15 cellular contexts compared by ENCODE assay signal in genomic region chr12:95574030-95574429, GRCh38. TPM values are rescaled to one million over a fixed set of nuclear protein-coding genes. Genes with fewer than 3 reads are reported as not detected.
DNase-seq lines count a peak whose midpoint lies in the region; ATAC-seq and TF ChIP-seq lines count a peak whose summit lies in the region.
"Had no signal": no experiment of that assay in that cellular context is flagged by ENCODE, and none has a peak within 500 bp of the region (broad histone marks: within the 10 kb centered on the region; RNA-seq: fewer than 3 reads in every experiment).

No MANE protein-coding gene starts in this region.

- H3K4me2 ChIP-seq in smooth muscle cell, result peak overlapping the region; percentile 63

- no peak overlapping the region for H3K4me3 ChIP-seq in smooth muscle cell
- H3K4me3 ChIP-seq: sigmoid colon had no signal

- no peaks in the 10 kb centered on the region for H3K36me3 Mint-ChIP-seq in dendritic cell treated with granulocyte-macrophage colony-stimulating factor and Interleukin-4, amounts not matched to agents 40 ng/mL and 50 ng/mL, for 4 days (ENCODE audit: low read depth)
- H3K36me3 Mint-ChIP-seq: activated naive CD4-positive, alpha-beta T cell treated with anti-CD3 and anti-CD28 coated beads, Interleukin-2, amount 10 ng/mL, durations not matched to agents 7 days and 5 days had no signal

- no peak overlapping the region for H3K9ac ChIP-seq in smooth muscle cell (ENCODE audit: low read depth)

- peak; percentile 57 for ATAC-seq in GM19463 (IDR thresholded peaks at IDR 0.05; ENCODE audit: unreplicated experiment)
- peak; percentile 60 for ATAC-seq in HG03159 (IDR thresholded peaks at IDR 0.05; ENCODE audit: unreplicated experiment)
- ATAC-seq in HG02840 (IDR thresholded peaks at IDR 0.05; ENCODE audit: low FRiP score, unreplicated experiment), result no peak
- ATAC-seq: activated CD8-positive, alpha-beta T cell treated with anti-CD3 and anti-CD28 coated beads for 36 hours had no signal

- H3K79me2 ChIP-seq in smooth muscle cell (ENCODE audit: low read depth), result no peaks in the 10 kb centered on the region

- peaks cover 7% of the 10 kb centered on the region for H3K27me3 ChIP-seq in smooth muscle cell (ENCODE audit: low read depth)

- peak overlapping the region; percentile 62 for H3K4me3 Mint-ChIP-seq in dendritic cell treated with granulocyte-macrophage colony-stimulating factor and Interleukin-4, amounts not matched to agents 40 ng/mL and 50 ng/mL, for 4 days
- H3K4me3 Mint-ChIP-seq: activated CD8-positive, alpha-beta T cell treated with anti-CD3 and anti-CD28 coated beads for 36 hours; activated naive CD4-positive, alpha-beta T cell treated with anti-CD3 and anti-CD28 coated beads, Interleukin-2, amount 10 ng/mL, durations not matched to agents 7 days and 5 days; CD4-positive, alpha-beta T cell; T-helper 1 cell treated with Interleukin-12 subunit alpha and Interleukin-12 subunit beta and Interleukin-4 antibody, amounts not matched to agents 30 μg/mL and 1 μg/mL, for 36 hours had no signal

- no peaks in the 10 kb centered on the region for H3K9me3 ChIP-seq in smooth muscle cell (replicated peaks; ENCODE audit: low read depth)
- H3K9me3 ChIP-seq: sigmoid colon had no signal

- no peaks in the 10 kb centered on the region for H3F3A ChIP-seq in smooth muscle cell (ENCODE audit: low read depth)

- H3K9me3 Mint-ChIP-seq in dendritic cell treated with granulocyte-macrophage colony-stimulating factor and Interleukin-4, amounts not matched to agents 40 ng/mL and 50 ng/mL, for 4 days, result no peaks in the 10 kb centered on the region
- H3K9me3 Mint-ChIP-seq: activated CD8-positive, alpha-beta T cell treated with anti-CD3 and anti-CD28 coated beads for 36 hours; activated naive CD4-positive, alpha-beta T cell treated with anti-CD3 and anti-CD28 coated beads, Interleukin-2, amount 10 ng/mL, durations not matched to agents 7 days and 5 days; CD4-positive, alpha-beta T cell; T-helper 1 cell treated with Interleukin-12 subunit alpha and Interleukin-12 subunit beta and Interleukin-4 antibody, amounts not matched to agents 30 μg/mL and 1 μg/mL, for 36 hours had no signal

- 40% methylated on average over 7 of the region's 7 CpGs for WGBS in smooth muscle cell (ENCODE audit: low lambda C conversion rate)

- no peak for TF ChIP-seq CTCF in smooth muscle cell (IDR thresholded peaks at IDR 0.05; ENCODE audit: borderline replicate concordance, insufficient read depth, poor library complexity, severe bottlenecking)

- H3K36me3 ChIP-seq in smooth muscle cell (ENCODE audit: low read depth), result no peaks in the 10 kb centered on the region
- H3K36me3 ChIP-seq: sigmoid colon had no signal

- no peaks in the 10 kb centered on the region for H4K20me1 ChIP-seq in smooth muscle cell (ENCODE audit: low read depth)

- no peak overlapping the region for H3K27ac ChIP-seq in smooth muscle cell (ENCODE audit: low read depth)
- H3K27ac ChIP-seq: sigmoid colon had no signal

- H3K4me1 ChIP-seq in smooth muscle cell (ENCODE audit: low read depth), result peaks cover 13% of the 10 kb centered on the region

- H2AFZ ChIP-seq in smooth muscle cell (ENCODE audit: low read depth), result peak overlapping the region; percentile 69

- DNase-seq in smooth muscle cell (lab: John Stamatoyannopoulos, UW; ENCODE audit: unreplicated experiment) (no peak), NCI-H1694 treated with DMSO at 0.1 percent for 48 hours (lab: John Stamatoyannopoulos, UW) (no peak), KG1 (lab: John Stamatoyannopoulos, UW) (no peak)
- no peak for DNase-seq in activated CD8-positive, alpha-beta memory T cell treated with anti-CD3 and anti-CD28 coated beads for 24 hours
- DNase-seq: activated CD8-positive, alpha-beta T cell treated with anti-CD3 and anti-CD28 coated beads for 36 hours; activated naive CD4-positive, alpha-beta T cell treated with anti-CD3 and anti-CD28 coated beads, Interleukin-2, amount 10 ng/mL, durations not matched to agents 7 days and 5 days; CD4-positive, alpha-beta T cell; NCI-H345; sigmoid colon had no signal

- H3K27ac Mint-ChIP-seq in dendritic cell treated with granulocyte-macrophage colony-stimulating factor and Interleukin-4, amounts not matched to agents 40 ng/mL and 50 ng/mL, for 4 days, result peak overlapping the region; percentile 64
- H3K27ac Mint-ChIP-seq: activated CD8-positive, alpha-beta T cell treated with anti-CD3 and anti-CD28 coated beads for 36 hours; activated naive CD4-positive, alpha-beta T cell treated with anti-CD3 and anti-CD28 coated beads, Interleukin-2, amount 10 ng/mL, durations not matched to agents 7 days and 5 days; CD4-positive, alpha-beta T cell; T-helper 1 cell treated with Interleukin-12 subunit alpha and Interleukin-12 subunit beta and Interleukin-4 antibody, amounts not matched to agents 30 μg/mL and 1 μg/mL, for 36 hours had no signal

- peaks cover 6% of the 10 kb centered on the region for H3K4me1 Mint-ChIP-seq in dendritic cell treated with granulocyte-macrophage colony-stimulating factor and Interleukin-4, amounts not matched to agents 40 ng/mL and 50 ng/mL, for 4 days (ENCODE audit: low read depth)

- H3K27me3 Mint-ChIP-seq in dendritic cell treated with granulocyte-macrophage colony-stimulating factor and Interleukin-4, amounts not matched to agents 40 ng/mL and 50 ng/mL, for 4 days, result peaks cover 33% of the 10 kb centered on the region

- intact Hi-C loops in dendritic cell treated with granulocyte-macrophage colony-stimulating factor and Interleukin-4, amounts not matched to agents 40 ng/mL and 50 ng/mL, for 4 days (cut with micrococcal nuclease), result no loop called here

RNA-seq across cellular contexts. Expression of gene USP44, which starts 22.8 kb away (rescaled TPM):
- total RNA-seq in smooth muscle cell, result not detected in 2 replicates
- 0.10 and 0.14 TPM in 2 replicates for polyA plus RNA-seq in smooth muscle cell
- total RNA-seq: RPMI7951 had no signal
